In the genomic region with DNA sequence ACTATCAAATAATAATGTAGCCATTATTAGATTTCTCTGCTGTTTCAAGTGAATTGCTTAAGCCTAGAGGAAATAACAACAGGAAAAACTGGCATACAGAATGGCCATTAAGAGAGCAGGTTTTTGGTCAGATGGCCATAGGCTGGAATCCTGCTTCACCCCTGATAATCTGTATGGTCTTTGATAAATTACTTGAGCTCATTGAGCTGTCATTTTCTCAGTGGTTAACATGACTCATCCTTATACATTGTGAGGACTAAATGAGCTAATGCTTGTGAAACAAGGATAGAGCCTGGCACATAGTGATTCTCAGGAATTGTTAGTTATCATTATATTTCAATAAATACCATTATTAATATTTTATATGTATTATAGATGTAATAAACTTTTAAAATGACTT, we compare ENCODE assay signal across 22 cellular contexts.
A peak's percentile ranks its signal among the peaks of the same experiment; 100 is the strongest.
DNase-seq lines count a peak whose midpoint lies in the region; TF ChIP-seq lines count a peak whose summit lies in the region.
"Had no signal": no experiment of that assay in that cellular context is flagged by ENCODE, and none has a peak within 500 bp of the region (broad histone marks: within the 10 kb centered on the region; RNA-seq: fewer than 3 reads in every experiment).

No MANE protein-coding gene starts in this region.

- H4K20me1 ChIP-seq in mammary epithelial cell (ENCODE audit: insufficient read depth, low read length) = no peaks in the 10 kb centered on the region

- H3K4me1 ChIP-seq in A673 (ENCODE audit: insufficient read depth, low read length, poor library complexity, severe bottlenecking) (no peaks in the 10 kb centered on the region), mammary epithelial cell (ENCODE audit: insufficient read depth, low read length) (peaks cover 57% of the 10 kb centered on the region)
- H3K4me1 ChIP-seq: colonic mucosa had no signal

- CTCF ChIA-PET in A673 (lab: Charles Lee) = no interaction called here
- CTCF ChIA-PET in mammary epithelial cell (lab: Charles Lee; ENCODE audit: low non-redundant PET) = interaction anchor here (0.6 kb wide), 2 partner anchors 20 to 1610 kb away, joined by 3 read pairs; no protein-coding TSS in a partner anchor
- CTCF ChIA-PET in activated naive CD4-positive, alpha-beta T cell treated with anti-CD3 and anti-CD28 coated beads, Interleukin-2, amount 10 ng/mL, durations not matched to agents 7 days and 5 days (lab: Charles Lee) = no interaction called here

- TF ChIP-seq CTCF in A673 (conservative IDR thresholded peaks at IDR 0.05; ENCODE audit: low read depth, low read length) (no peak), mammary epithelial cell (conservative IDR thresholded peaks at IDR 0.05 in 1 of 2, IDR thresholded peaks at IDR 0.05 in 1 of 2; ENCODE audit: extremely low read depth in 1 of 2, insufficient read depth in 1 of 2, low read depth in 1 of 2, low read length in 2 of 2) (no peak), kidney epithelial cell (IDR thresholded peaks at IDR 0.05; ENCODE audit: insufficient read depth, low read length, poor library complexity, severe bottlenecking) (no peak)

- H3K27me3 Mint-ChIP-seq in activated naive CD4-positive, alpha-beta T cell treated with anti-CD3 and anti-CD28 coated beads, Interleukin-2, amount 10 ng/mL, durations not matched to agents 7 days and 5 days = no peaks in the 10 kb centered on the region
- H3K27me3 Mint-ChIP-seq: activated CD4-positive, alpha-beta T cell treated with anti-CD3 and anti-CD28 coated beads for 36 hours; activated CD8-positive, alpha-beta memory T cell treated with anti-CD3 and anti-CD28 coated beads, Interleukin-2, amount 10 ng/mL, durations not matched to agents 7 days and 5 days; activated naive CD8-positive, alpha-beta T cell treated with anti-CD3 and anti-CD28 coated beads, Interleukin-2, amount 10 ng/mL, durations not matched to agents 7 days and 5 days; CD4-positive, alpha-beta T cell; T-cell had no signal

- POLR2A ChIA-PET in A673 (lab: Charles Lee; ENCODE audit: low non-redundant PET) = no interaction called here

- H3K9ac ChIP-seq in mammary epithelial cell (ENCODE audit: insufficient read depth, low read length) = peak overlapping the region; percentile 35

- H2AFZ ChIP-seq in mammary epithelial cell (ENCODE audit: low read depth, low read length) = no peak overlapping the region

- H3K9me3 ChIP-seq in A673 (ENCODE audit: low read depth, low read length, poor library complexity, severe bottlenecking) (no peaks in the 10 kb centered on the region), mammary epithelial cell (replicated peaks; ENCODE audit: insufficient read depth, low read length) (no peaks in the 10 kb centered on the region)
- H3K9me3 ChIP-seq: colonic mucosa had no signal

- no peak overlapping the region for H3K4me3 ChIP-seq in A673 (ENCODE audit: low read depth, low read length, poor library complexity, severe bottlenecking)
- H3K4me3 ChIP-seq in mammary epithelial cell (replicated peaks in 1 of 3; ENCODE audit: insufficient read depth in 1 of 3, low read depth in 2 of 3, low read length in 3 of 3) = no peak overlapping the region
- H3K4me3 ChIP-seq in kidney epithelial cell (ENCODE audit: low read depth, low read length) = no peak overlapping the region
- H3K4me3 ChIP-seq: colonic mucosa had no signal

- H3K27me3 ChIP-seq in A673 (replicated peaks; ENCODE audit: insufficient read depth, low read depth, low read length, poor library complexity) (no peaks in the 10 kb centered on the region), mammary epithelial cell (ENCODE audit: insufficient read depth, low read length) (no peaks in the 10 kb centered on the region), kidney epithelial cell (ENCODE audit: control insufficient read depth, insufficient read depth, low read length) (no peaks in the 10 kb centered on the region)
- H3K27me3 ChIP-seq: brain microvascular endothelial cell, colonic mucosa had no signal

- BruUV-seq in A673 (replicated peaks; lab: Mats Ljungman, UMichigan) = no TSS peak
- BruUV-seq in mammary epithelial cell (replicated peaks; lab: Mats Ljungman, UMichigan) = no TSS peak

- H3K79me2 ChIP-seq in mammary epithelial cell (ENCODE audit: insufficient read depth, low read length) = no peaks in the 10 kb centered on the region

- H3K4me2 ChIP-seq in mammary epithelial cell (ENCODE audit: insufficient read depth, low read depth, low read length) = peak overlapping the region; percentile 58

- H3K9me3 Mint-ChIP-seq in activated naive CD4-positive, alpha-beta T cell treated with anti-CD3 and anti-CD28 coated beads, Interleukin-2, amount 10 ng/mL, durations not matched to agents 7 days and 5 days = no peaks in the 10 kb centered on the region
- H3K9me3 Mint-ChIP-seq: activated naive CD8-positive, alpha-beta T cell treated with anti-CD3 and anti-CD28 coated beads, Interleukin-2, amount 10 ng/mL, durations not matched to agents 7 days and 5 days; CD4-positive, alpha-beta T cell; memory B cell; T-cell had no signal

- H3K4me3 Mint-ChIP-seq in activated naive CD4-positive, alpha-beta T cell treated with anti-CD3 and anti-CD28 coated beads, Interleukin-2, amount 10 ng/mL, durations not matched to agents 7 days and 5 days = no peak overlapping the region
- H3K4me3 Mint-ChIP-seq: activated CD4-positive, alpha-beta T cell treated with anti-CD3 and anti-CD28 coated beads for 36 hours; activated CD8-positive, alpha-beta memory T cell treated with anti-CD3 and anti-CD28 coated beads, Interleukin-2, amount 10 ng/mL, durations not matched to agents 7 days and 5 days; activated naive CD8-positive, alpha-beta T cell treated with anti-CD3 and anti-CD28 coated beads, Interleukin-2, amount 10 ng/mL, durations not matched to agents 7 days and 5 days; CD4-positive, alpha-beta T cell; memory B cell; T-cell had no signal

- in situ Hi-C loops in mammary epithelial cell (cut with MboI; ENCODE audit: low sequenced_read_pairs in 2 of 2) = no loop called here

- H3K27ac Mint-ChIP-seq in activated naive CD4-positive, alpha-beta T cell treated with anti-CD3 and anti-CD28 coated beads, Interleukin-2, amount 10 ng/mL, durations not matched to agents 7 days and 5 days = no peak overlapping the region
- H3K27ac Mint-ChIP-seq: activated CD4-positive, alpha-beta T cell treated with anti-CD3 and anti-CD28 coated beads for 36 hours; activated CD8-positive, alpha-beta memory T cell treated with anti-CD3 and anti-CD28 coated beads, Interleukin-2, amount 10 ng/mL, durations not matched to agents 7 days and 5 days; activated naive CD8-positive, alpha-beta T cell treated with anti-CD3 and anti-CD28 coated beads, Interleukin-2, amount 10 ng/mL, durations not matched to agents 7 days and 5 days; CD4-positive, alpha-beta T cell; memory B cell; T-cell had no signal

- H3K27ac ChIP-seq in A673 (ENCODE audit: low read depth, low read length, poor library complexity, severe bottlenecking) = no peak overlapping the region
- peak overlapping the region; percentile 97 for H3K27ac ChIP-seq in mammary epithelial cell (ENCODE audit: insufficient read depth, low read depth, low read length)
- H3K27ac ChIP-seq: brain microvascular endothelial cell, colonic mucosa had no signal

- H3K36me3 ChIP-seq in A673 (ENCODE audit: insufficient read depth, low read length, poor library complexity, severe bottlenecking) (no peaks in the 10 kb centered on the region), mammary epithelial cell (ENCODE audit: insufficient read depth, low read length) (no peaks in the 10 kb centered on the region), kidney epithelial cell (ENCODE audit: control insufficient read depth, insufficient read depth, low read length) (no peaks in the 10 kb centered on the region)
- H3K36me3 ChIP-seq: brain microvascular endothelial cell, colonic mucosa had no signal

- dilution Hi-C loops in mammary epithelial cell (cut with HindIII; ENCODE audit: low sequenced_read_pairs) = no loop called here

- intact Hi-C loops in A673 (cut with micrococcal nuclease; ENCODE audit: unreplicated experiment) (no loop called here), mammary epithelial cell (cut with micrococcal nuclease) (no loop called here)

- H3K36me3 Mint-ChIP-seq in activated naive CD4-positive, alpha-beta T cell treated with anti-CD3 and anti-CD28 coated beads, Interleukin-2, amount 10 ng/mL, durations not matched to agents 7 days and 5 days = no peaks in the 10 kb centered on the region
- H3K36me3 Mint-ChIP-seq: activated CD8-positive, alpha-beta memory T cell treated with anti-CD3 and anti-CD28 coated beads, Interleukin-2, amount 10 ng/mL, durations not matched to agents 7 days and 5 days; activated naive CD8-positive, alpha-beta T cell treated with anti-CD3 and anti-CD28 coated beads, Interleukin-2, amount 10 ng/mL, durations not matched to agents 7 days and 5 days; memory B cell; T-cell had no signal

- peak; percentile 1 for DNase-seq in A673 (ENCODE audit: low spot score)
- peak; percentile 68 for DNase-seq in NCI-H82 (lab: John Stamatoyannopoulos, UW)
- DNase-seq in mammary epithelial cell = peak; percentile 84
- DNase-seq in kidney epithelial cell (ENCODE audit: low read depth) = peak; percentile 43
- no peak for DNase-seq in DMS53 (lab: John Stamatoyannopoulos, UW)
- no peak for DNase-seq in C1 segment of cervical spinal cord (lab: John Stamatoyannopoulos, UW)
- DNase-seq in activated naive CD4-positive, alpha-beta T cell treated with anti-CD3 and anti-CD28 coated beads, Interleukin-2, amount 10 ng/mL, durations not matched to agents 7 days and 5 days = no peak
- DNase-seq in DMS53 treated with DMSO at 0.1 percent for 48 hours (lab: John Stamatoyannopoulos, UW; ENCODE audit: unreplicated experiment) = no peak
- DNase-seq: activated CD4-positive, alpha-beta T cell treated with anti-CD3 and anti-CD28 coated beads for 36 hours; activated CD8-positive, alpha-beta memory T cell treated with anti-CD3 and anti-CD28 coated beads, Interleukin-2, amount 10 ng/mL, durations not matched to agents 7 days and 5 days; activated naive CD8-positive, alpha-beta T cell treated with anti-CD3 and anti-CD28 coated beads, Interleukin-2, amount 10 ng/mL, durations not matched to agents 7 days and 5 days; brain microvascular endothelial cell; CD4-positive, alpha-beta T cell; colonic mucosa; hypothalamus; Kasumi-1; kidney; NCI-H1105; NCI-H2081; nucleus accumbens; T-cell had no signal

- H3K4me1 Mint-ChIP-seq in activated naive CD4-positive, alpha-beta T cell treated with anti-CD3 and anti-CD28 coated beads, Interleukin-2, amount 10 ng/mL, durations not matched to agents 7 days and 5 days = no peaks in the 10 kb centered on the region
- H3K4me1 Mint-ChIP-seq: activated CD4-positive, alpha-beta T cell treated with anti-CD3 and anti-CD28 coated beads for 36 hours; activated CD8-positive, alpha-beta memory T cell treated with anti-CD3 and anti-CD28 coated beads, Interleukin-2, amount 10 ng/mL, durations not matched to agents 7 days and 5 days; activated naive CD8-positive, alpha-beta T cell treated with anti-CD3 and anti-CD28 coated beads, Interleukin-2, amount 10 ng/mL, durations not matched to agents 7 days and 5 days; memory B cell; T-cell had no signal

Comparison
In these comparisons a context has a peak if more than half of its experiments do, and no peak if none do; other contexts are left out.
1. DNase-seq: peak in A673 (single experiment), NCI-H82 (single experiment), mammary epithelial cell (single experiment) and kidney epithelial cell (single experiment); none in DMS53 (single experiment), C1 segment of cervical spinal cord (0 of 14), activated naive CD4-positive, alpha-beta T cell treated with anti-CD3 and anti-CD28 coated beads, Interleukin-2, amount 10 ng/mL, durations not matched to agents 7 days and 5 days (single experiment) and DMS53 treated with DMSO at 0.1 percent for 48 hours (single experiment).